Comparison of ENCODE assay signal across 25 cellular contexts in the genomic region with DNA sequence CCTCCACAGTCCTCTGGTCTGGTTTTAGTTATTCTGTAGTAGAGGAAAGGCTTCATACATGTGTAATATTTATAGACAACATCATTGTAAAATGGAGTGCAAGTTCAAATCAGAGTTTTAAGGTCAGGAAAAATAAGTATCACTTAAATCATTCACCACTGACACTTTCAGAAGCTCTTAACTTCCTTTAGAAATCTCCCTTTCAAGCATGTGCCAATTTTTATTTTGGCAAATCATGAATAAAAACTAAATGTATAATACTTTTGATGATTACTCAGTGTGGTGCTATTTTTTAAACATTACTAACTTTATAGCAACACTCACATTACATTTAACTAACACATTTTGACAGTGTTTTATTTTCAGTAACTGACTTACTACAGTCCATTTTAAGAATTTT.
DNase-seq lines count a peak whose midpoint lies in the region; ATAC-seq and TF ChIP-seq lines count a peak whose summit lies in the region.
"Had no signal": no experiment of that assay in that cellular context is flagged by ENCODE, and none has a peak within 500 bp of the region (broad histone marks: within the 10 kb centered on the region; RNA-seq: fewer than 3 reads in every experiment).

No MANE protein-coding gene starts in this region.

- H3K9me3 Mint-ChIP-seq in HFFc6 (no peaks in the 10 kb centered on the region), nephron (no peaks in the 10 kb centered on the region)
- H3K9me3 Mint-ChIP-seq in CD8-positive, alpha-beta T cell: no peaks in the 10 kb centered on the region
- H3K9me3 Mint-ChIP-seq: activated T-cell treated with anti-CD3 and anti-CD28 coated beads, Interleukin-2, amount 50 U/mL, for 24 hours had no signal

- in situ Hi-C loops in brain microvascular endothelial cell (cut with HindIII; ENCODE audit: low pct_ligation_motif_present, low sequenced_read_pairs): no loop called here

- H3K9ac ChIP-seq in BLaER1: no peak overlapping the region

- DNase-seq in HFFc6: no peak
- no peak for DNase-seq in brain microvascular endothelial cell
- DNase-seq in NCI-H748 (lab: John Stamatoyannopoulos, UW; ENCODE audit: unreplicated experiment): no peak
- DNase-seq in medulla oblongata (ENCODE audit: extremely low spot score): no peak
- no peak for DNase-seq in CD8-positive, alpha-beta T cell
- DNase-seq: activated CD4-positive, alpha-beta T cell treated with anti-CD3 and anti-CD28 coated beads for 4 hours; activated CD8-positive, alpha-beta memory T cell treated with anti-CD3 and anti-CD28 coated beads for 24 hours; activated T-cell treated with anti-CD3 and anti-CD28 coated beads, Interleukin-2, amount 50 U/mL, for 24 hours; adrenal gland; C1 segment of cervical spinal cord; cortex of kidney; KBM-7; mesendoderm; naive thymus-derived CD4-positive, alpha-beta T cell; NCI-H510A treated with DMSO at 0.1 percent for 48 hours; occipital lobe; Peyer's patch; retina; T-helper 2 cell had no signal

- H3K4me2 ChIP-seq in BLaER1: peak overlapping the region; percentile 2; the same call in 1 of the 2 replicates

- CTCF ChIA-PET in CD8-positive, alpha-beta T cell (lab: Charles Lee): no interaction called here

- POLR2A ChIA-PET in CD8-positive, alpha-beta T cell (lab: Charles Lee): no interaction called here

- H3K27me3 ChIP-seq in BLaER1: no peaks in the 10 kb centered on the region
- H3K27me3 ChIP-seq in brain microvascular endothelial cell (replicated peaks): no peaks in the 10 kb centered on the region
- H3K27me3 ChIP-seq in CD8-positive, alpha-beta T cell (ENCODE audit: insufficient read depth, low read length): no peaks in the 10 kb centered on the region
- H3K27me3 ChIP-seq: adrenal gland, Peyer's patch, suprapubic skin had no signal

- H3K36me3 Mint-ChIP-seq in HFFc6 (ENCODE audit: low read depth) (peaks cover 34% of the 10 kb centered on the region), nephron (ENCODE audit: low read depth) (peaks cover 29% of the 10 kb centered on the region)
- no peaks in the 10 kb centered on the region for H3K36me3 Mint-ChIP-seq in CD8-positive, alpha-beta T cell
- H3K36me3 Mint-ChIP-seq: naive thymus-derived CD4-positive, alpha-beta T cell; stimulated activated effector memory CD8-positive, alpha-beta T cell treated with anti-CD3 and anti-CD28 coated beads, Interleukin-12 subunit alpha, Interleukin-12 subunit beta, amount 100 ng/mL, for 72 hours had no signal

- H3K27ac Mint-ChIP-seq in HFFc6 (peak overlapping the region; percentile 71), nephron (peak overlapping the region in 2 of 3 experiments; percentile 67 to 83)
- H3K27ac Mint-ChIP-seq in CD8-positive, alpha-beta T cell: no peak overlapping the region
- H3K27ac Mint-ChIP-seq: activated T-cell treated with anti-CD3 and anti-CD28 coated beads, Interleukin-2, amount 50 U/mL, for 24 hours; naive thymus-derived CD4-positive, alpha-beta T cell; stimulated activated effector memory CD8-positive, alpha-beta T cell treated with anti-CD3 and anti-CD28 coated beads, Interleukin-12 subunit alpha, Interleukin-12 subunit beta, amount 100 ng/mL, for 72 hours had no signal

- H3K27me3 Mint-ChIP-seq in HFFc6 (ENCODE audit: insufficient read depth) (no peaks in the 10 kb centered on the region), nephron (ENCODE audit: low read depth) (no peaks in the 10 kb centered on the region)
- peaks cover 6% of the 10 kb centered on the region for H3K27me3 Mint-ChIP-seq in CD8-positive, alpha-beta T cell (ENCODE audit: low read depth)

- H3K4me3 Mint-ChIP-seq in HFFc6 (peak overlapping the region; percentile 42; the same call in 1 of the 2 replicates), nephron (no peak overlapping the region)
- H3K4me3 Mint-ChIP-seq in CD8-positive, alpha-beta T cell: no peak overlapping the region
- H3K4me3 Mint-ChIP-seq: activated T-cell treated with anti-CD3 and anti-CD28 coated beads, Interleukin-2, amount 50 U/mL, for 24 hours; naive thymus-derived CD4-positive, alpha-beta T cell; stimulated activated effector memory CD8-positive, alpha-beta T cell treated with anti-CD3 and anti-CD28 coated beads, Interleukin-12 subunit alpha, Interleukin-12 subunit beta, amount 100 ng/mL, for 72 hours had no signal

- H3K27ac ChIP-seq in BLaER1 (no peak overlapping the region), brain microvascular endothelial cell (peak overlapping the region; percentile 49)
- no peak overlapping the region for H3K27ac ChIP-seq in CD8-positive, alpha-beta T cell (ENCODE audit: low read depth, low read length)
- H3K27ac ChIP-seq: adrenal gland, Peyer's patch, suprapubic skin had no signal

- H3K36me3 ChIP-seq in BLaER1: no peaks in the 10 kb centered on the region
- H3K36me3 ChIP-seq in brain microvascular endothelial cell (replicated peaks): peaks cover 17% of the 10 kb centered on the region
- no peaks in the 10 kb centered on the region for H3K36me3 ChIP-seq in CD8-positive, alpha-beta T cell (ENCODE audit: insufficient read depth, low read length)
- H3K36me3 ChIP-seq: adrenal gland, HAP-1, Peyer's patch, suprapubic skin had no signal

- H3K4me3 ChIP-seq in BLaER1: no peak overlapping the region
- no peak overlapping the region for H3K4me3 ChIP-seq in brain microvascular endothelial cell (ENCODE audit: low read depth, low read length)
- no peak overlapping the region for H3K4me3 ChIP-seq in CD8-positive, alpha-beta T cell (ENCODE audit: low read depth, low read length)
- H3K4me3 ChIP-seq: adrenal gland, HAP-1, Peyer's patch, suprapubic skin had no signal

- H3K9me3 ChIP-seq in BLaER1: peaks cover 4% of the 10 kb centered on the region
- H3K9me3 ChIP-seq in CD8-positive, alpha-beta T cell (ENCODE audit: low read length): no peaks in the 10 kb centered on the region
- H3K9me3 ChIP-seq: adrenal gland, HAP-1, Peyer's patch, suprapubic skin had no signal

- intact Hi-C loops in CD8-positive, alpha-beta T cell (cut with DNase I, micrococcal nuclease): no loop called here

- H3K4me1 Mint-ChIP-seq in HFFc6 (ENCODE audit: low read depth) (peaks cover 87% of the 10 kb centered on the region), nephron (peaks cover 43% of the 10 kb centered on the region)
- no peaks in the 10 kb centered on the region for H3K4me1 Mint-ChIP-seq in CD8-positive, alpha-beta T cell (ENCODE audit: low read depth)
- H3K4me1 Mint-ChIP-seq: naive thymus-derived CD4-positive, alpha-beta T cell had no signal

- ATAC-seq in GM18858 (IDR thresholded peaks at IDR 0.05; ENCODE audit: unreplicated experiment): no peak
- no peak for ATAC-seq in CD8-positive, alpha-beta T cell
- ATAC-seq: naive thymus-derived CD4-positive, alpha-beta T cell; stimulated activated effector memory CD8-positive, alpha-beta T cell treated with anti-CD3 and anti-CD28 coated beads, Interleukin-12 subunit alpha, Interleukin-12 subunit beta, amount 100 ng/mL, for 72 hours had no signal

- H3K4me1 ChIP-seq in BLaER1: peaks cover 29% of the 10 kb centered on the region
- H3K4me1 ChIP-seq in CD8-positive, alpha-beta T cell (ENCODE audit: insufficient read depth, low read length): no peaks in the 10 kb centered on the region
- H3K4me1 ChIP-seq: HAP-1 had no signal

- TF ChIP-seq CTCF in HFFc6 (IDR thresholded peaks at IDR 0.05) (no peak), brain microvascular endothelial cell (IDR thresholded peaks at IDR 0.05; ENCODE audit: low read depth, low read length, missing control alignments) (no peak), nephron (IDR thresholded peaks at IDR 0.05; ENCODE audit: unreplicated experiment in 3 of 3) (no peak)
- TF ChIP-seq CTCF in CD8-positive, alpha-beta T cell (IDR thresholded peaks at IDR 0.05): no peak

- H4K20me1 ChIP-seq in BLaER1: no peaks in the 10 kb centered on the region
